30 cellular contexts compared by ENCODE assay signal in genomic region chr12:45558353-45558752, GRCh38.
"Had no signal": no experiment of that assay in that cellular context is flagged by ENCODE, and none has a peak within 500 bp of the region (broad histone marks: within the 10 kb centered on the region; RNA-seq: fewer than 3 reads in every experiment).

No MANE protein-coding gene starts in this region.

- H3K9me3 Mint-ChIP-seq: dendritic cell treated with granulocyte-macrophage colony-stimulating factor and Interleukin-4, amounts not matched to agents 40 ng/mL and 50 ng/mL, for 4 days; effector memory CD8-positive, alpha-beta T cell; endodermal cell had no signal

- H3K27ac Mint-ChIP-seq: dendritic cell treated with granulocyte-macrophage colony-stimulating factor and Interleukin-4, amounts not matched to agents 40 ng/mL and 50 ng/mL, for 4 days; effector memory CD8-positive, alpha-beta T cell; endodermal cell had no signal

- H3K4me1 Mint-ChIP-seq: endodermal cell had no signal

- ATAC-seq: effector memory CD8-positive, alpha-beta T cell; esophagus mucosa; foreskin keratinocyte; gastrocnemius medialis; gastroesophageal sphincter; heart left ventricle; heart right ventricle had no signal

- H3K27me3 Mint-ChIP-seq: dendritic cell treated with granulocyte-macrophage colony-stimulating factor and Interleukin-4, amounts not matched to agents 40 ng/mL and 50 ng/mL, for 4 days; effector memory CD8-positive, alpha-beta T cell had no signal

- H3K4me3 Mint-ChIP-seq: dendritic cell treated with granulocyte-macrophage colony-stimulating factor and Interleukin-4, amounts not matched to agents 40 ng/mL and 50 ng/mL, for 4 days; effector memory CD8-positive, alpha-beta T cell; endodermal cell had no signal

- H3K79me2 ChIP-seq: hepatocyte had no signal

- H3K36me3 ChIP-seq: colonic mucosa, esophagus muscularis mucosa, esophagus squamous epithelium, gastrocnemius medialis, gastroesophageal sphincter, heart left ventricle, heart right ventricle had no signal

- H3K9me3 ChIP-seq: colonic mucosa, esophagus muscularis mucosa, esophagus squamous epithelium, gastrocnemius medialis, gastroesophageal sphincter had no signal

- H3K4me2 ChIP-seq: hepatocyte had no signal

- DNase-seq: colonic mucosa; cortex of kidney; dermis blood vessel endothelial cell; dorsolateral prefrontal cortex; effector CD4-positive, alpha-beta T cell; effector CD8-positive, alpha-beta T cell; effector memory CD4-positive, alpha-beta T cell; effector memory CD8-positive, alpha-beta T cell; endodermal cell; erythroblast; esophagus squamous epithelium; foreskin fibroblast; foreskin keratinocyte; foreskin melanocyte; gastrocnemius medialis; glutamatergic neuron; head of caudate nucleus; heart left ventricle; heart right ventricle had no signal

- H3K27ac ChIP-seq: colonic mucosa, coronary artery, dorsolateral prefrontal cortex, epithelial cell of prostate, esophagus muscularis mucosa, esophagus squamous epithelium, foreskin keratinocyte, gastrocnemius medialis, gastroesophageal sphincter, heart left ventricle, heart right ventricle, hepatocyte had no signal

- H3K4me3 ChIP-seq: colonic mucosa, coronary artery, dorsolateral prefrontal cortex, esophagus muscularis mucosa, esophagus squamous epithelium, gastrocnemius medialis, gastroesophageal sphincter, heart left ventricle, heart right ventricle, hepatocyte had no signal

- FAIRE-seq: colon, endometrium, endothelial cell of umbilical vein, frontal cortex had no signal

- H3K4me1 ChIP-seq: colonic mucosa, esophagus muscularis mucosa, esophagus squamous epithelium, gastrocnemius medialis, gastroesophageal sphincter, heart left ventricle had no signal

- H2AFZ ChIP-seq: hepatocyte had no signal

- H3K27me3 ChIP-seq: colonic mucosa, dorsolateral prefrontal cortex, esophagus muscularis mucosa, esophagus squamous epithelium, foreskin keratinocyte, gastrocnemius medialis, gastroesophageal sphincter, heart left ventricle, heart right ventricle, hepatocyte had no signal
